In the genomic region with DNA sequence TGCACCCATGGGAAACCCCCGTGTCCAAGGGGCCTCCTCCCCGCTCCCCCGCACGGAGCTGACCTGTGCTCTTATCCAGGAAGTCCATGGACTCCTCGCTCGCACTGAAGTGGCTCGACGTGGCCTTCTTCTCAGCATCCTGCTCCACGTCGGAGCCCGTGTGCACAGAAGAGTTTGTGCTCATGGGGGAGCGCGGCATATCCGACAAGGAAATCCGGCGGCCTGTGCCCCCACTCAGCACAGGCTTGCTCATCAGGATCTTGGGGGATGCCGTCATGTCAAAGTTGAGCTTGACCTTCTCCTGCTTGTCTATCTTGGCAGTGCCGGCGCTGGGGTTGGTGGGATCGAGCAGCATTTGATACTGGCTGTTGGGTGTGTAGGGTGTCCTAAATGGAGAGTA, we compare ENCODE assay signal across 12 cellular contexts.
DNase-seq lines count a peak whose midpoint lies in the region; ATAC-seq lines count a peak whose summit lies in the region.
"Had no signal": no experiment of that assay in that cellular context is flagged by ENCODE, and none has a peak within 500 bp of the region (broad histone marks: within the 10 kb centered on the region; RNA-seq: fewer than 3 reads in every experiment).

No MANE protein-coding gene starts in this region.

- H3K9me3 Mint-ChIP-seq in stimulated activated memory B cell treated with anti-CD40 and anti-IgM and Interleukin-4, amounts not matched to agents 10 μg/mL and 1 μg/mL and 100 μg/mL, for 72 hours, result no peaks in the 10 kb centered on the region

- H3K79me2 ChIP-seq in GM23248 (ENCODE audit: insufficient read depth), result peaks cover 25% of the 10 kb centered on the region

- peak overlapping the region; percentile 86 for H3K27ac Mint-ChIP-seq in stimulated activated memory B cell treated with anti-CD40 and anti-IgM and Interleukin-4, amounts not matched to agents 10 μg/mL and 1 μg/mL and 100 μg/mL, for 72 hours

- H4K20me1 ChIP-seq in GM23248 (ENCODE audit: insufficient read depth), result no peaks in the 10 kb centered on the region

- no peaks in the 10 kb centered on the region for H3K9me2 ChIP-seq in GM23248 (ENCODE audit: insufficient read depth)

- H3K27me3 Mint-ChIP-seq in stimulated activated memory B cell treated with anti-CD40 and anti-IgM and Interleukin-4, amounts not matched to agents 10 μg/mL and 1 μg/mL and 100 μg/mL, for 72 hours, result no peaks in the 10 kb centered on the region

- H3K27ac ChIP-seq in GM23248 (peak overlapping the region; percentile 87), SJCRH30 (peak overlapping the region; percentile 39; the same call in 1 of the 2 replicates), epithelial cell of prostate (peak overlapping the region; percentile 87)

- H3K9me3 ChIP-seq in GM23248 (ENCODE audit: low read depth) (no peaks in the 10 kb centered on the region), SJCRH30 (replicated peaks) (no peaks in the 10 kb centered on the region)

- peaks cover 72% of the 10 kb centered on the region for H3K36me3 Mint-ChIP-seq in stimulated activated memory B cell treated with anti-CD40 and anti-IgM and Interleukin-4, amounts not matched to agents 10 μg/mL and 1 μg/mL and 100 μg/mL, for 72 hours

- peak overlapping the region; percentile 36; the same call in 1 of the 2 replicates for H3K9ac ChIP-seq in GM23248

- in situ Hi-C loops in GM23248 (cut with MboI), result loop anchor here (10.0 kb wide), 2 partner anchors 109 to 349 kb away; no protein-coding TSS in a partner anchor

- no peak for ATAC-seq in stimulated activated memory B cell treated with anti-CD40 and anti-IgM and Interleukin-4, amounts not matched to agents 10 μg/mL and 1 μg/mL and 100 μg/mL, for 72 hours
- ATAC-seq in GM21576 (IDR thresholded peaks at IDR 0.05; ENCODE audit: unreplicated experiment) (no peak), GM21825 (IDR thresholded peaks at IDR 0.05; ENCODE audit: unreplicated experiment) (no peak)
- ATAC-seq: left colon had no signal

- H3K4me3 Mint-ChIP-seq in stimulated activated memory B cell treated with anti-CD40 and anti-IgM and Interleukin-4, amounts not matched to agents 10 μg/mL and 1 μg/mL and 100 μg/mL, for 72 hours, result no peak overlapping the region

- peaks cover 56% of the 10 kb centered on the region for H3K4me1 ChIP-seq in GM23248 (ENCODE audit: insufficient read depth)
- peaks cover 34% of the 10 kb centered on the region for H3K4me1 ChIP-seq in SJCRH30

- H3F3A ChIP-seq in GM23248 (ENCODE audit: insufficient read depth), result peaks cover 66% of the 10 kb centered on the region

- H3K4me3 ChIP-seq in GM23248 (no peak overlapping the region), SJCRH30 (no peak overlapping the region)

- H3K4me2 ChIP-seq in GM23248 (ENCODE audit: unreplicated experiment), result peak overlapping the region; percentile 55

- H3K4me1 Mint-ChIP-seq in stimulated activated memory B cell treated with anti-CD40 and anti-IgM and Interleukin-4, amounts not matched to agents 10 μg/mL and 1 μg/mL and 100 μg/mL, for 72 hours, result peaks cover 50% of the 10 kb centered on the region

- no peak overlapping the region for H2AFZ ChIP-seq in GM23248

- 93 to 95% methylated on average over 20 of the region's 20 CpGs for WGBS in GM23248 (ENCODE audit: low coverage in 1 of 2, low lambda C conversion rate in 2 of 2, missing lambda C conversion rate in 2 of 2), 2 experiments

- DNase-seq in GM23248, result no peak
- DNase-seq in SJCRH30, result no peak
- no peak for DNase-seq in epithelial cell of prostate (ENCODE audit: low read depth, low spot score)
- no peak for DNase-seq in kidney glomerular epithelial cell (lab: John Stamatoyannopoulos, UW)
- DNase-seq: left colon; NCI-H2107; stimulated activated CD4-positive, alpha-beta T cell treated with anti-CD3 and anti-CD28 coated beads, Interleukin-1b, Interleukin-23, amount 100 ng/mL, for 48 hours; stimulated activated naive CD4-positive, alpha-beta T cell treated with Interleukin-2 at 50 U/mL for 16 hours; T-helper 2 cell had no signal

- peaks cover 9% of the 10 kb centered on the region; the same call in 1 of the 2 replicates for H3K36me3 ChIP-seq in GM23248 (ENCODE audit: low read depth)
- peaks cover 60% of the 10 kb centered on the region for H3K36me3 ChIP-seq in SJCRH30

- no peaks in the 10 kb centered on the region for H3K27me3 ChIP-seq in GM23248 (replicated peaks; ENCODE audit: insufficient read depth)
- no peaks in the 10 kb centered on the region for H3K27me3 ChIP-seq in SJCRH30
